Comparison of ENCODE assay signal across 24 cellular contexts in the genomic region with DNA sequence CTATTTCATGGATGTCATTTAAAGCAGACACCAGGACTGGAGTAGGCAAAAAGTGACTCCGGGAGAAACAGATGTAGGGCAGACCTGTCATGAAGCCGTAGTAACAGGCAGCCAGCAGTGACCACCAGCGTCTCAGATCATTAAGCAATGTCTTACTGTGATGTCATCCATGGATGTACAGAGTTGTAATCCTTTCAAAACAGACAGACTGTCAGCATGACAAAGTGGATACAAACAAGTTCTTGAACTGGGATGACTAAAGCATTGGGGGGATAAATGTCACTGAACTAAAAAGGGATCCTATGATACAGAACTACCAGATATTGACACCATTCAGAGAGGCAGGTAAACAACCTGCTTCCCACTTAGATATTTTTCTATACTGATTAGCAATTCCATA.
DNase-seq lines count a peak whose midpoint lies in the region; ATAC-seq, FAIRE-seq and TF ChIP-seq lines count a peak whose summit lies in the region.
"Had no signal": no experiment of that assay in that cellular context is flagged by ENCODE, and none has a peak within 500 bp of the region (broad histone marks: within the 10 kb centered on the region; RNA-seq: fewer than 3 reads in every experiment).

No MANE protein-coding gene starts in this region.

- no peak for FAIRE-seq in bronchial epithelial cell (lab: Jason Lieb, UNC)

- no peaks in the 10 kb centered on the region for H3K79me2 ChIP-seq in hepatocyte

- ATAC-seq in GM21619 (IDR thresholded peaks at IDR 0.05; ENCODE audit: unreplicated experiment) (no peak), GM21529 (IDR thresholded peaks at IDR 0.05; ENCODE audit: unreplicated experiment) (no peak)
- ATAC-seq: left cardiac atrium, mucosa of descending colon had no signal

- peaks cover 31% of the 10 kb centered on the region for H3K4me1 Mint-ChIP-seq in nephron
- H3K4me1 Mint-ChIP-seq: B cell, IgD-negative memory B cell had no signal

- no peaks in the 10 kb centered on the region for H3K27me3 Mint-ChIP-seq in nephron (ENCODE audit: low read depth)
- H3K27me3 Mint-ChIP-seq: B cell, IgD-negative memory B cell had no signal

- no peaks in the 10 kb centered on the region for H3K9me3 ChIP-seq in hepatocyte (ENCODE audit: low read depth)
- H3K9me3 ChIP-seq: mucosa of descending colon, tibial nerve had no signal

- no peaks in the 10 kb centered on the region for H3K9me2 ChIP-seq in hepatocyte (replicated peaks; ENCODE audit: insufficient read depth)

- peaks cover 7% of the 10 kb centered on the region for H3K36me3 Mint-ChIP-seq in nephron (ENCODE audit: low read depth)
- H3K36me3 Mint-ChIP-seq: IgD-negative memory B cell had no signal

- TF ChIP-seq CTCF in bronchial epithelial cell (IDR thresholded peaks at IDR 0.05; ENCODE audit: insufficient read depth, low read length, severe bottlenecking), result no peak
- no peak for TF ChIP-seq CTCF in nephron (IDR thresholded peaks at IDR 0.05; ENCODE audit: unreplicated experiment in 3 of 3)
- no peak for TF ChIP-seq CTCF in hepatocyte (IDR thresholded peaks at IDR 0.05; ENCODE audit: poor library complexity)

- no peaks in the 10 kb centered on the region for H4K20me1 ChIP-seq in hepatocyte (ENCODE audit: insufficient read depth, poor library complexity, severe bottlenecking)

- H3K27ac ChIP-seq in hepatocyte, result no peak overlapping the region
- H3K27ac ChIP-seq: skin epidermis, tibial nerve had no signal

- H3K4me2 ChIP-seq in hepatocyte, result no peak overlapping the region

- H3K4me1 ChIP-seq in hepatocyte (ENCODE audit: insufficient read depth), result peaks cover 4% of the 10 kb centered on the region
- H3K4me1 ChIP-seq: tibial nerve had no signal

- H3K27ac Mint-ChIP-seq in nephron, result peak overlapping the region in 2 of 3 experiments; percentile 8 to 13
- H3K27ac Mint-ChIP-seq: B cell; IgD-negative memory B cell; T-helper 2 cell treated with Interferon-gamma antibody and Interleukin-4, amounts not matched to agents 5 μg/mL and 100 μg/mL, for 36 hours had no signal

- 41% methylated on average over 3 of the region's 3 CpGs for WGBS in hepatocyte (ENCODE audit: low lambda C conversion rate, missing lambda C conversion rate)

- no peaks in the 10 kb centered on the region for H3K36me3 ChIP-seq in bronchial epithelial cell (ENCODE audit: control insufficient read depth, insufficient read depth, low read length)
- H3K36me3 ChIP-seq in hepatocyte (replicated peaks; ENCODE audit: insufficient read depth, low read depth), result no peaks in the 10 kb centered on the region
- H3K36me3 ChIP-seq: tibial nerve had no signal

- H3K4me3 ChIP-seq in bronchial epithelial cell (ENCODE audit: low read depth, low read length) (no peak overlapping the region), hepatocyte (no peak overlapping the region)
- H3K4me3 ChIP-seq: mucosa of descending colon, skin epidermis, tibial nerve had no signal

- H3K9me3 Mint-ChIP-seq in nephron, result no peaks in the 10 kb centered on the region
- H3K9me3 Mint-ChIP-seq: H9; T-helper 2 cell treated with Interferon-gamma antibody and Interleukin-4, amounts not matched to agents 5 μg/mL and 100 μg/mL, for 36 hours had no signal

- H3K4me3 Mint-ChIP-seq in nephron, result no peak overlapping the region
- H3K4me3 Mint-ChIP-seq: B cell; H9; IgD-negative memory B cell; T-helper 2 cell treated with Interferon-gamma antibody and Interleukin-4, amounts not matched to agents 5 μg/mL and 100 μg/mL, for 36 hours had no signal

- H3K27me3 ChIP-seq in bronchial epithelial cell (ENCODE audit: control insufficient read depth, insufficient read depth, low read length) (no peaks in the 10 kb centered on the region), hepatocyte (no peaks in the 10 kb centered on the region)
- H3K27me3 ChIP-seq: tibial nerve had no signal

- DNase-seq in EL, result peak; percentile 16
- DNase-seq in NCI-H146 (lab: John Stamatoyannopoulos, UW), result peak; percentile 39
- DNase-seq in bronchial epithelial cell (ENCODE audit: low read depth), result peak; percentile 35
- no peak for DNase-seq in hepatocyte (ENCODE audit: low spot score)
- DNase-seq in NCI-H2107 (lab: John Stamatoyannopoulos, UW), result no peak
- DNase-seq: activated CD4-positive, CD25-positive, alpha-beta regulatory T cell treated with anti-CD3 and anti-CD28 coated beads, Interleukin-2, amount 50 U/mL, for 72 hours; dermis blood vessel endothelial cell; DMS 273 treated with DMSO at 0.1 percent for 48 hours; erythroblast; H9; hippocampal formation; left cardiac atrium; mucosa of descending colon; NCI-H2081; nucleus accumbens; SHP77 had no signal

- H2AFZ ChIP-seq in hepatocyte, result no peak overlapping the region

Comparison
In these comparisons a context has a peak if more than half of its experiments do, and no peak if none do; other contexts are left out.
1. DNase-seq: peak in EL (single experiment), NCI-H146 (single experiment) and bronchial epithelial cell (single experiment); none in hepatocyte (single experiment) and NCI-H2107 (single experiment).